Comparison of ENCODE assay signal across 21 cellular contexts in genomic region chr5:133680830-133681555, GRCh38.
DNase-seq lines count a peak whose midpoint lies in the region; ATAC-seq, FAIRE-seq and TF ChIP-seq lines count a peak whose summit lies in the region.
"Had no signal": no experiment of that assay in that cellular context is flagged by ENCODE, and none has a peak within 500 bp of the region (broad histone marks: within the 10 kb centered on the region; RNA-seq: fewer than 3 reads in every experiment).

No MANE protein-coding gene starts in this region.

- no peaks in the 10 kb centered on the region for H3K9me3 ChIP-seq in H1 (ENCODE audit: insufficient read depth in 2 of 2, low read depth in 1 of 2, low read length in 1 of 2)

- no peaks in the 10 kb centered on the region for H3K36me3 ChIP-seq in H1 (ENCODE audit: control insufficient read depth in 2 of 4, insufficient read depth in 4 of 4, low read length in 3 of 4)

- no peak overlapping the region for H3K27ac ChIP-seq in H1 (ENCODE audit: low read depth, low read length)
- H3K27ac ChIP-seq: C4-2B, HL-60, SK-N-MC had no signal

- no peak for ATAC-seq in stimulated activated effector memory CD8-positive, alpha-beta T cell treated with anti-CD3 and anti-CD28 coated beads, Interleukin-12 subunit alpha, Interleukin-12 subunit beta, amount 100 ng/mL, for 72 hours

- no peak for TF ChIP-seq POLR2A in H1 (IDR thresholded peaks at IDR 0.05; ENCODE audit: control extremely low read depth in 1 of 2, low read depth in 2 of 2, low read length in 2 of 2)

- no peaks in the 10 kb centered on the region for H3K4me1 Mint-ChIP-seq in type B pancreatic cell (ENCODE audit: unreplicated experiment)
- no peaks in the 10 kb centered on the region for H3K4me1 Mint-ChIP-seq in stimulated activated effector memory CD8-positive, alpha-beta T cell treated with anti-CD3 and anti-CD28 coated beads, Interleukin-12 subunit alpha, Interleukin-12 subunit beta, amount 100 ng/mL, for 72 hours

- H3K27me3 ChIP-seq in H1 (replicated peaks in 1 of 4; ENCODE audit: control insufficient read depth in 3 of 4, extremely low read depth in 1 of 4, insufficient read depth in 3 of 4, low read length in 3 of 4) = no peaks in the 10 kb centered on the region

- H3K4ac ChIP-seq in H1 (replicated peaks; ENCODE audit: insufficient read length, low read depth, low read length) = no peak overlapping the region

- no peak overlapping the region for H3K23ac ChIP-seq in H1 (ENCODE audit: insufficient read length)

- 87% methylated on average over 12 of the region's 12 CpGs; no CpG with 5 or more reads in 1 of the 2 experiments for WGBS in H1 (ENCODE audit: extremely low coverage in 1 of 2, insufficient coverage in 1 of 2, insufficient read length in 1 of 2, insufficient replicate concordance in 2 of 2, low coverage in 1 of 2, low lambda C conversion rate in 2 of 2, missing lambda C conversion rate in 1 of 2), 2 experiments

- H2BK15ac ChIP-seq in H1 (ENCODE audit: low read length) = no peak overlapping the region

- no peaks in the 10 kb centered on the region for H3K79me1 ChIP-seq in H1 (ENCODE audit: low read depth, low read length)

- no peak overlapping the region for H3K9ac ChIP-seq in H1 (replicated peaks in 1 of 4; ENCODE audit: extremely low read depth in 1 of 4, low read depth in 3 of 4, low read length in 3 of 4)

- no peak overlapping the region for H2AK5ac ChIP-seq in H1 (ENCODE audit: low read depth, low read length)

- H4K91ac ChIP-seq in H1 (replicated peaks; ENCODE audit: insufficient read length, low read length) = peak overlapping the region; percentile 20

- H3K27ac Mint-ChIP-seq in type B pancreatic cell = no peak overlapping the region
- H3K27ac Mint-ChIP-seq in stimulated activated effector memory CD8-positive, alpha-beta T cell treated with anti-CD3 and anti-CD28 coated beads, Interleukin-12 subunit alpha, Interleukin-12 subunit beta, amount 100 ng/mL, for 72 hours = no peak overlapping the region
- H3K27ac Mint-ChIP-seq: HFFc6 had no signal

- H2BK20ac ChIP-seq in H1 (ENCODE audit: low read length) = no peak overlapping the region

- no peaks in the 10 kb centered on the region for H3K36me3 Mint-ChIP-seq in type B pancreatic cell
- no peaks in the 10 kb centered on the region for H3K36me3 Mint-ChIP-seq in stimulated activated effector memory CD8-positive, alpha-beta T cell treated with anti-CD3 and anti-CD28 coated beads, Interleukin-12 subunit alpha, Interleukin-12 subunit beta, amount 100 ng/mL, for 72 hours

- no peaks in the 10 kb centered on the region for H3K79me2 ChIP-seq in H1 (ENCODE audit: control insufficient read depth in 1 of 2, insufficient read depth in 2 of 2, low read length in 2 of 2)

- H2BK12ac ChIP-seq in H1 (ENCODE audit: low read depth, low read length) = no peak overlapping the region

- peaks cover 25% of the 10 kb centered on the region for H3K27me3 Mint-ChIP-seq in type B pancreatic cell

- no peak for TF ChIP-seq EP300 in H1 (IDR thresholded peaks at IDR 0.05; ENCODE audit: borderline replicate concordance in 1 of 2, low read depth in 2 of 2, low read length in 2 of 2)

- H3K9me3 Mint-ChIP-seq in type B pancreatic cell = no peaks in the 10 kb centered on the region
- H3K9me3 Mint-ChIP-seq in stimulated activated effector memory CD8-positive, alpha-beta T cell treated with anti-CD3 and anti-CD28 coated beads, Interleukin-12 subunit alpha, Interleukin-12 subunit beta, amount 100 ng/mL, for 72 hours = no peaks in the 10 kb centered on the region
- H3K9me3 Mint-ChIP-seq: HFFc6 had no signal

- H2AFZ ChIP-seq in H1 (ENCODE audit: low read length) = no peak overlapping the region

- no peak overlapping the region for H3K4me3 Mint-ChIP-seq in type B pancreatic cell
- no peak overlapping the region for H3K4me3 Mint-ChIP-seq in stimulated activated effector memory CD8-positive, alpha-beta T cell treated with anti-CD3 and anti-CD28 coated beads, Interleukin-12 subunit alpha, Interleukin-12 subunit beta, amount 100 ng/mL, for 72 hours
- H3K4me3 Mint-ChIP-seq: HFFc6 had no signal

- in situ Hi-C loops in G401 (cut with HindIII; ENCODE audit: low sequenced_read_pairs) = no loop called here

- H3K4me3 ChIP-seq in H1 (ENCODE audit: extremely low read depth in 1 of 4, insufficient read depth in 2 of 4, low read depth in 3 of 4, low read length in 4 of 4) = no peak overlapping the region
- H3K4me3 ChIP-seq: SK-N-MC had no signal

- CTCF ChIA-PET in H1 (lab: Charles Lee; ENCODE audit: partially characterized antibody) = interaction anchor here (0.9 to 1.0 kb wide), 2 partner anchors 73 to 333 kb away, joined by 3 read pairs; no protein-coding TSS in a partner anchor

- POLR2A ChIA-PET in H1 (lab: Charles Lee; ENCODE audit: partially characterized antibody) = no interaction called here

- no peak overlapping the region for H3K4me2 ChIP-seq in H1 (ENCODE audit: insufficient read depth in 1 of 2, low read depth in 2 of 2, low read length in 2 of 2)

- no peak for TF ChIP-seq RAD21 in H1 (IDR thresholded peaks at IDR 0.05 in 1 of 2, conservative IDR thresholded peaks at IDR 0.05 in 1 of 2; ENCODE audit: low read depth in 2 of 2, low read length in 2 of 2)

- H3K4me1 ChIP-seq in H1 (replicated peaks in 1 of 4; ENCODE audit: control insufficient read depth in 3 of 4, insufficient read depth in 4 of 4, low read length in 3 of 4) = peaks cover 0 to 2% (median 0%) of the 10 kb centered on the region in 4 experiments; a peak in 1 of 7 replicates

- H3K56ac ChIP-seq in H1 (replicated peaks; ENCODE audit: insufficient read length, low read depth, low read length) = no peak overlapping the region

- no peak overlapping the region for H3K14ac ChIP-seq in H1 (ENCODE audit: insufficient read length)

- H4K8ac ChIP-seq in H1 (ENCODE audit: extremely low read depth, insufficient read depth, low read length) = no peak overlapping the region; the same call in 1 of the 2 replicates

- H3K18ac ChIP-seq in H1 (ENCODE audit: extremely low read depth, low read length) = no peak overlapping the region

- H4K20me1 ChIP-seq in H1 (replicated peaks in 1 of 2; ENCODE audit: control insufficient read depth in 1 of 2, insufficient read depth in 2 of 2, low read length in 2 of 2) = no peaks in the 10 kb centered on the region

- no peak overlapping the region for H4K5ac ChIP-seq in H1 (ENCODE audit: insufficient read length, low read depth, low read length)

- DNase-seq in NCI-H1694 (lab: John Stamatoyannopoulos, UW) (peak; percentile 43), NCI-H524 treated with DMSO at 0.1 percent for 48 hours (lab: John Stamatoyannopoulos, UW) (peak; percentile 29), H1 (ENCODE audit: low read depth in 1 of 2, low spot score in 2 of 2) (no peak), type B pancreatic cell (ENCODE audit: extremely low spot score, unreplicated experiment) (peak; percentile 43), G401 (ENCODE audit: low spot score) (no peak)
- DNase-seq in stimulated activated effector memory CD8-positive, alpha-beta T cell treated with anti-CD3 and anti-CD28 coated beads, Interleukin-12 subunit alpha, Interleukin-12 subunit beta, amount 100 ng/mL, for 72 hours (ENCODE audit: low spot score in 2 of 2) = no peak
- no peak for DNase-seq in stimulated activated CD4-positive, alpha-beta T cell treated with anti-CD3 and anti-CD28 coated beads, Interleukin-4, amount 100 ng/mL, for 24 hours
- DNase-seq: ACHN; DMS79 treated with DMSO at 0.1 percent for 48 hours; HFFc6; NCI-H1436; NCI-H2029 treated with DMSO at 0.1 percent for 48 hours; NCI-H446 treated with DMSO at 0.1 percent for 48 hours; NCI-H748 treated with DMSO at 0.1 percent for 48 hours; NK-92 treated with Interleukin-12 subunit alpha and Interleukin-12 subunit beta, amount 100 ng/mL, for 24 hours; SHP77 had no signal

- no peaks in the 10 kb centered on the region for H3K23me2 ChIP-seq in H1 (ENCODE audit: low read depth, low read length)

- FAIRE-seq in H1 (lab: Jason Lieb, UNC) = no peak
- FAIRE-seq: D721Med, H54 had no signal

- TF ChIP-seq CTCF in H1 (IDR thresholded peaks at IDR 0.05; ENCODE audit: control extremely low read depth in 1 of 3, insufficient read depth in 1 of 3, low read depth in 1 of 3, low read length in 3 of 3) (no peak), type B pancreatic cell (conservative IDR thresholded peaks at IDR 0.05) (no peak)

- no peak overlapping the region for H2BK5ac ChIP-seq in H1 (ENCODE audit: low read depth, low read length)

- H2BK120ac ChIP-seq in H1 (replicated peaks; ENCODE audit: low read depth, low read length) = no peak overlapping the region

TF ChIP-seq in H1, 55 proteins besides CTCF, POLR2A, EP300 and RAD21:
- no peak for TF ChIP-seq SP4 (IDR thresholded peaks at IDR 0.05; ENCODE audit: low read length)
- no peak for TF ChIP-seq ASH2L (IDR thresholded peaks at IDR 0.05; ENCODE audit: low read length)
- no peak for TF ChIP-seq EGR1 (IDR thresholded peaks at IDR 0.05; ENCODE audit: borderline replicate concordance, low read depth, low read length)
- TF ChIP-seq SP2 (IDR thresholded peaks at IDR 0.05; ENCODE audit: low read length) = no peak
- TF ChIP-seq FOSL1 (IDR thresholded peaks at IDR 0.05; ENCODE audit: insufficient read depth, low read depth, low read length) = no peak
- TF ChIP-seq SIX5 (IDR thresholded peaks at IDR 0.05; ENCODE audit: low read depth, low read length) = no peak
- TF ChIP-seq MAX (IDR thresholded peaks at IDR 0.05) = no peak
- TF ChIP-seq TEAD4 (IDR thresholded peaks at IDR 0.05; ENCODE audit: low read depth, low read length) = no peak
- no peak for TF ChIP-seq RXRA (IDR thresholded peaks at IDR 0.05; ENCODE audit: insufficient read depth, low read depth, low read length)
- TF ChIP-seq MAFK (IDR thresholded peaks at IDR 0.05; ENCODE audit: low read depth, low read length) = no peak
- no peak for TF ChIP-seq JUND (IDR thresholded peaks at IDR 0.05; ENCODE audit: low read length)
- no peak for TF ChIP-seq TBP (IDR thresholded peaks at IDR 0.05; ENCODE audit: low read depth, low read length)
- no peak for TF ChIP-seq YY1 (IDR thresholded peaks at IDR 0.05; ENCODE audit: low read depth, low read length)
- no peak for TF ChIP-seq JUN (IDR thresholded peaks at IDR 0.05; ENCODE audit: low read depth, low read length)
- no peak for TF ChIP-seq SUZ12 (IDR thresholded peaks at IDR 0.05; ENCODE audit: low read length)
- TF ChIP-seq TAF1 (IDR thresholded peaks at IDR 0.05; ENCODE audit: low read depth, low read length) = no peak
- TF ChIP-seq EZH2 (IDR thresholded peaks at IDR 0.05; ENCODE audit: low read depth, low read length, severe bottlenecking) = no peak
- no peak for TF ChIP-seq CHD1 (IDR thresholded peaks at IDR 0.05; ENCODE audit: low read depth, low read length)
- TF ChIP-seq ZNF274 (IDR thresholded peaks at IDR 0.05; ENCODE audit: borderline replicate concordance, extremely low read depth, low read length) = no peak

Comparison
In these comparisons a context has a peak if more than half of its experiments do, and no peak if none do; other contexts are left out.
1. DNase-seq: peak in NCI-H1694 (single experiment), NCI-H524 treated with DMSO at 0.1 percent for 48 hours (single experiment) and type B pancreatic cell (single experiment); none in H1 (0 of 2), G401 (single experiment), stimulated activated effector memory CD8-positive, alpha-beta T cell treated with anti-CD3 and anti-CD28 coated beads, Interleukin-12 subunit alpha, Interleukin-12 subunit beta, amount 100 ng/mL, for 72 hours (0 of 2) and stimulated activated CD4-positive, alpha-beta T cell treated with anti-CD3 and anti-CD28 coated beads, Interleukin-4, amount 100 ng/mL, for 24 hours (single experiment).